Comparison of ENCODE assay signal across 1 cellular context in the genomic region with DNA sequence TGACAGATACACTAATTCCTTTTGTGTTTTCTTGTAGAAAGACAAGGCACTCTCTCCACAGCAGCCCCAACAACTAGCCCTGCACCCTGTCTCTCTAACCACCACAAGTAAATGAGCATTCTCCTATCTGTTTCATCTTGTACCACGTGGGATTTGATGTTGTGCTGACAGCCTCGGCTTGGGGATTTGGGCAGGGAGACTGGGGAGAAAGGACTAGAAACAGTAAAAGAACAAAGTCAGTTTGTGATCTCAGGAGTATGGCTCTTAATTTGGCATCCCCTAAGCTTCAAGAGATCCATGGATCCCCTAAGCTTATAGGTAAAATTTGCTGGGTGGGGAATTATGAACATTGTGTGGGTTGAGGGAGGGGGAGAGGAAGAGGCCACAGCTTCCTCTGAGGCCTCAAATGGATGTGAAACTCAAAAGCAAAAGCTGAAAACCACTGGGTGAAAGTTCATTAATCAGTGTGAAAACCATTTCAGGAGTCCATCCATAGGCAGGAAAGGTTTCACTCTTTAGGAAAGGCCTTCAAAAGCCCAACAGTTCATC.
TF ChIP-seq lines count a peak whose summit lies in the region.

No MANE protein-coding gene starts in this region.

TF ChIP-seq in WTC11, 78 proteins besides CTCF, POLR2A, EP300 and RAD21 (continued from another document):
- TF ChIP-seq ZNF425 (CRISPR knock-in tag; conservative IDR thresholded peaks at IDR 0.05), result no peak
